In the genomic region with DNA sequence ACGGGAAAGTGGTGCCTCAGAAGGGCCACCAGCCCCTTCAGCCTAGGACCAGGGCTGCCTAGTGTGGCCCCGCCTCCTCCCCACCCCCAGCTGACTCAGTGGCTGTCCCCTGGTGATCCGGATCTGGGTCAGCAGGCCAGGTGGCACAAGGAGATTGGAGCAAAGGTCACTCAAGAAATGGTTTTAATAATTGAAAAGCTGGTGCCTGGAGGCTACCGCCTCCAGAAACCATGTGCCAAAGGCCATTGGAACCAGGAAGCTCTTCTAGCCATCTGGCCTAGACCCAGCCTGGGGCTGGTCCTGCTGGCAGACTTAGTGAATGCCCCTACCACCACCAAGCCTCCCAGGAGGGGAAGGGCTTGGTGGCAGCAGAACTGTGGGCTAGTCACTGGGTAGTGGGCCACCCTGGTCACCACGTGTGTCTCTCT, we compare ENCODE assay signal across 13 cellular contexts. TPM values are rescaled to one million over a fixed set of nuclear protein-coding genes. Genes with fewer than 3 reads are reported as not detected.
DNase-seq lines count a peak whose midpoint lies in the region; ATAC-seq and TF ChIP-seq lines count a peak whose summit lies in the region.
"Had no signal": no experiment of that assay in that cellular context is flagged by ENCODE, and none has a peak within 500 bp of the region (broad histone marks: within the 10 kb centered on the region; RNA-seq: fewer than 3 reads in every experiment).

No MANE protein-coding gene starts in this region.

- TF ChIP-seq CTCF in MM.1S (IDR thresholded peaks at IDR 0.05; ENCODE audit: low read length): no peak
- no peak for TF ChIP-seq CTCF in psoas muscle (IDR thresholded peaks at IDR 0.05)

- H3K9ac ChIP-seq in MM.1S (ENCODE audit: low read length): peak overlapping the region; percentile 98

- no peaks in the 10 kb centered on the region for H4K20me1 ChIP-seq in MM.1S (ENCODE audit: insufficient read depth, low read length)

- peaks cover 63% of the 10 kb centered on the region for H3K79me2 ChIP-seq in MM.1S (ENCODE audit: low read length)

- 67 to 92% (median 80%) methylated on average over 5 of the region's 5 CpGs for WGBS in psoas muscle, 3 donors

- peaks cover 27% of the 10 kb centered on the region for H3K36me3 Mint-ChIP-seq in central memory CD8-positive, alpha-beta T cell (ENCODE audit: insufficient read depth)

- no peaks in the 10 kb centered on the region for H3K27me3 ChIP-seq in MM.1S (replicated peaks; ENCODE audit: insufficient read depth, low read length)
- no peaks in the 10 kb centered on the region for H3K27me3 ChIP-seq in psoas muscle (ENCODE audit: insufficient read depth in 3 of 3, low read length in 2 of 3)

- H3K27me3 Mint-ChIP-seq in central memory CD8-positive, alpha-beta T cell: no peaks in the 10 kb centered on the region

- H3K4me3 ChIP-seq in MM.1S (ENCODE audit: low read length): peak overlapping the region; percentile 99
- H3K4me3 ChIP-seq in psoas muscle: peak overlapping the region; percentile 73

- peaks cover 30% of the 10 kb centered on the region for H3F3A ChIP-seq in MM.1S (ENCODE audit: insufficient read depth, low read length)

- H3K4me3 Mint-ChIP-seq in central memory CD8-positive, alpha-beta T cell: peak overlapping the region; percentile 82

- H3K4me1 Mint-ChIP-seq in central memory CD8-positive, alpha-beta T cell: peaks cover 51% of the 10 kb centered on the region

- intact Hi-C loops in psoas muscle (cut with DNase I): loop anchor here (5.0 kb wide), 4 partner anchors 43 to 413 kb away; a partner anchor contains a TSS

- H3K9me3 Mint-ChIP-seq in central memory CD8-positive, alpha-beta T cell: no peaks in the 10 kb centered on the region

- no peaks in the 10 kb centered on the region for H3K9me2 ChIP-seq in MM.1S (replicated peaks; ENCODE audit: insufficient read depth, low read length)

- DNase-seq in DMS53 (lab: John Stamatoyannopoulos, UW) (peak; percentile 69), DMS53 treated with DMSO at 0.1 percent for 48 hours (lab: John Stamatoyannopoulos, UW; ENCODE audit: unreplicated experiment) (no peak), MM.1S (peak; percentile 27), psoas muscle (peak in 1 of 2 donors; percentile 64)
- DNase-seq in central memory CD8-positive, alpha-beta T cell (ENCODE audit: low spot score in 2 of 2): no peak
- no peak for DNase-seq in activated effector memory CD4-positive, alpha-beta T cell treated with Interleukin-2 at 50 U/mL for 16 hours
- DNase-seq: activated CD4-positive, alpha-beta T cell treated with anti-CD3 and anti-CD28 coated beads for 4 hours; effector CD4-positive, alpha-beta T cell; NCI-H524 treated with DMSO at 0.1 percent for 48 hours; retina had no signal

- peak overlapping the region; percentile 80 for H3K27ac Mint-ChIP-seq in central memory CD8-positive, alpha-beta T cell (ENCODE audit: low read depth)

- H3K36me3 ChIP-seq in MM.1S (replicated peaks; ENCODE audit: insufficient read depth, low read length) (peaks cover 8% of the 10 kb centered on the region), psoas muscle (ENCODE audit: insufficient read depth in 1 of 2, low read depth in 1 of 2) (peaks cover 0 to 33% of the 10 kb centered on the region in 2 donors)

- H2AFZ ChIP-seq in MM.1S (ENCODE audit: low read length): no peak overlapping the region

- H3K9me3 ChIP-seq in MM.1S (replicated peaks; ENCODE audit: insufficient read depth, low read length): no peaks in the 10 kb centered on the region
- no peaks in the 10 kb centered on the region for H3K9me3 ChIP-seq in psoas muscle
- H3K9me3 ChIP-seq: HAP-1 had no signal

- H3K4me1 ChIP-seq in MM.1S (ENCODE audit: low read length) (peaks cover 48% of the 10 kb centered on the region), psoas muscle (peaks cover 33% of the 10 kb centered on the region)

- peak overlapping the region; percentile 86 for H3K4me2 ChIP-seq in MM.1S (ENCODE audit: low read depth, low read length)

- H3K27ac ChIP-seq in MM.1S (ENCODE audit: low read length) (peak overlapping the region; percentile 93), psoas muscle (peak overlapping the region; percentile 81)

- ATAC-seq in central memory CD8-positive, alpha-beta T cell (replicated peaks; ENCODE audit: extremely low read depth, poor library complexity, severe bottlenecking): no peak
- no peak for ATAC-seq in psoas muscle
- no peak for ATAC-seq in GM19395 (IDR thresholded peaks at IDR 0.05; ENCODE audit: unreplicated experiment)
- no peak for ATAC-seq in HG02571 (IDR thresholded peaks at IDR 0.05; ENCODE audit: unreplicated experiment)

RNA-seq across cellular contexts. Expression of a gene that starts 1.5 kb away (rescaled TPM):
- total RNA-seq in psoas muscle: 10 to 100 TPM in 3 of 4 donors, 1 to 10 TPM in 1; 8.9 to 52.6 (median 27.3) TPM
- 10 to 100 TPM; 14.0 to 31.4 (median 14.8) TPM for polyA plus RNA-seq in psoas muscle

RNA-seq across cellular contexts. Expression of a gene that starts 15.2 kb away (rescaled TPM):
- under 1 TPM in 2 of 4 donors, not detected in 2; 0.40 to 0.44 TPM for total RNA-seq in psoas muscle
- under 1 TPM in 2 of 3 donors, not detected in 1; 0.05 to 0.12 TPM for polyA plus RNA-seq in psoas muscle

RNA-seq across cellular contexts. Expression of a gene that starts 15.9 kb away (rescaled TPM):
- 10 to 100 TPM; 20.3 to 26.1 (median 24.4) TPM for total RNA-seq in psoas muscle
- 10 to 100 TPM; 18.5 to 35.5 (median 31.0) TPM for polyA plus RNA-seq in psoas muscle

RNA-seq across cellular contexts. Expression of a gene that starts 22.3 kb away (rescaled TPM):
- 10 to 100 TPM in 3 of 4 donors, 1 to 10 TPM in 1; 9.7 to 17.4 (median 12.2) TPM for total RNA-seq in psoas muscle
- 10 to 100 TPM; 16.6 to 39.6 (median 37.1) TPM for polyA plus RNA-seq in psoas muscle

RNA-seq across cellular contexts. Expression of a gene that starts 37.9 kb away (rescaled TPM):
- 100 to 1,000 TPM; 369 to 854 (median 688) TPM for total RNA-seq in psoas muscle
- polyA plus RNA-seq in psoas muscle: 100 to 1,000 TPM; 310 to 845 (median 778) TPM

Comparison
In these comparisons a context has a peak if more than half of its experiments do, and no peak if none do; other contexts are left out.
1. DNase-seq: peak in DMS53 (single experiment) and MM.1S (single experiment); none in DMS53 treated with DMSO at 0.1 percent for 48 hours (single experiment), central memory CD8-positive, alpha-beta T cell (0 of 2) and activated effector memory CD4-positive, alpha-beta T cell treated with Interleukin-2 at 50 U/mL for 16 hours (single experiment).